ENCODE assay signal across 1 cellular context in the genomic region with DNA sequence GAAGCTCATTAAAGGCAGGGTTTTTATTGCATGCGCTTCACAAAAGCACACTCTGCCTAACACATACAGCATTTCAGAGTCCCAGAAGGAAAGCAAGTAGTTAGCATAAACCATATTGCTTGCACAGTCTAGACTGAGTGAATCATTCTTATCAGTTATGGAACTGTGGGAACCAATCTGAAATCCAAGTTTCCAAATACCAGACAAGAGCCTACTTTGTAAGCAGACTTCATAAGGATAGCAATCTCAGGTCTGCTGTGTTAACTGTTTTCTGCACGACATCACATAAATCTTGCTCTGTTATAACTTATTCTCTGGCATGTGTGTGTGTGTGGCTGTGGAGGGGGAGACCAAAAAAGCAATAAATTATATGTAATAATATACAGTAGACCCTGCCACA.
TF ChIP-seq lines count a peak whose summit lies in the region.

No MANE protein-coding gene starts in this region.

TF ChIP-seq in HepG2, 621 proteins besides CTCF, POLR2A, EP300 and RAD21 (continued from another document):
- no peak for TF ChIP-seq ZNF44 (CRISPR knock-in tag; IDR thresholded peaks at IDR 0.05)
- no peak for TF ChIP-seq STAT6 (CRISPR knock-in tag; IDR thresholded peaks at IDR 0.05; ENCODE audit: borderline replicate concordance)
- TF ChIP-seq ZNF30 (CRISPR knock-in tag; IDR thresholded peaks at IDR 0.05) = no peak
- TF ChIP-seq CREB1 (IDR thresholded peaks at IDR 0.05) = no peak
- TF ChIP-seq CREB1 (CRISPR knock-in tag; IDR thresholded peaks at IDR 0.05) = no peak
- TF ChIP-seq, protein P1, sequence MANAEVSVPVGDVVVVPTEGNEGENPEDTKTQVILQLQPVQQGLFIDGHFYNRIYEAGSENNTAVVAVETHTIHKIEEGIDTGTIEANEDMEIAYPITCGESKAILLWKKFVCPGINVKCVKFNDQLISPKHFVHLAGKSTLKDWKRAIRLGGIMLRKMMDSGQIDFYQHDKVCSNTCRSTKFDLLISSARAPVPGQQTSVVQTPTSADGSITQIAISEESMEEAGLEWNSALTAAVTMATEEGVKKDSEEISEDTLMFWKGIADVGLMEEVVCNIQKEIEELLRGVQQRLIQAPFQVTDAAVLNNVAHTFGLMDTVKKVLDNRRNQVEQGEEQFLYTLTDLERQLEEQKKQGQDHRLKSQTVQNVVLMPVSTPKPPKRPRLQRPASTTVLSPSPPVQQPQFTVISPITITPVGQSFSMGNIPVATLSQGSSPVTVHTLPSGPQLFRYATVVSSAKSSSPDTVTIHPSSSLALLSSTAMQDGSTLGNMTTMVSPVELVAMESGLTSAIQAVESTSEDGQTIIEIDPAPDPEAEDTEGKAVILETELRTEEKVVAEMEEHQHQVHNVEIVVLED (CRISPR knock-in tag; IDR thresholded peaks at IDR 0.05; ENCODE audit: borderline replicate concordance) = no peak
- TF ChIP-seq, protein P2, sequence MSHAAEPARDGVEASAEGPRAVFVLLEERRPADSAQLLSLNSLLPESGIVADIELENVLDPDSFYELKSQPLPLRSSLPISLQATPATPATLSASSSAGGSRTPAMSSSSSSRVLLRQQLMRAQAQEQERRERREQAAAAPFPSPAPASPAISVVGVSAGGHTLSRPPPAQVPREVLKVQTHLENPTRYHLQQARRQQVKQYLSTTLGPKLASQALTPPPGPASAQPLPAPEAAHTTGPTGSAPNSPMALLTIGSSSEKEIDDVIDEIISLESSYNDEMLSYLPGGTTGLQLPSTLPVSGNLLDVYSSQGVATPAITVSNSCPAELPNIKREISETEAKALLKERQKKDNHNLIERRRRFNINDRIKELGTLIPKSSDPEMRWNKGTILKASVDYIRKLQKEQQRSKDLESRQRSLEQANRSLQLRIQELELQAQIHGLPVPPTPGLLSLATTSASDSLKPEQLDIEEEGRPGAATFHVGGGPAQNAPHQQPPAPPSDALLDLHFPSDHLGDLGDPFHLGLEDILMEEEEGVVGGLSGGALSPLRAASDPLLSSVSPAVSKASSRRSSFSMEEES (CRISPR knock-in tag; IDR thresholded peaks at IDR 0.05) = no peak
- no peak for TF ChIP-seq ZNF691 (CRISPR knock-in tag; IDR thresholded peaks at IDR 0.05; ENCODE audit: borderline replicate concordance, low read depth)
- no peak for TF ChIP-seq SMYD3 (CRISPR knock-in tag; IDR thresholded peaks at IDR 0.05)
- no peak for TF ChIP-seq REL (CRISPR knock-in tag; conservative IDR thresholded peaks at IDR 0.05)
- TF ChIP-seq, protein P3, sequence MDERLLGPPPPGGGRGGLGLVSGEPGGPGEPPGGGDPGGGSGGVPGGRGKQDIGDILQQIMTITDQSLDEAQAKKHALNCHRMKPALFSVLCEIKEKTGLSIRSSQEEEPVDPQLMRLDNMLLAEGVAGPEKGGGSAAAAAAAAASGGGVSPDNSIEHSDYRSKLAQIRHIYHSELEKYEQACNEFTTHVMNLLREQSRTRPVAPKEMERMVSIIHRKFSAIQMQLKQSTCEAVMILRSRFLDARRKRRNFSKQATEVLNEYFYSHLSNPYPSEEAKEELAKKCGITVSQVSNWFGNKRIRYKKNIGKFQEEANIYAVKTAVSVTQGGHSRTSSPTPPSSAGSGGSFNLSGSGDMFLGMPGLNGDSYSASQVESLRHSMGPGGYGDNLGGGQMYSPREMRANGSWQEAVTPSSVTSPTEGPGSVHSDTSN (CRISPR knock-in tag; IDR thresholded peaks at IDR 0.05) = no peak
